ENCODE assay signal across 1 cellular context in genomic region chr20:38937000-38937399, GRCh38.
TF ChIP-seq lines count a peak whose summit lies in the region.

No MANE protein-coding gene starts in this region.

TF ChIP-seq in WTC11, 78 proteins besides CTCF, POLR2A, EP300 and RAD21 (continued from another document):
- TF ChIP-seq, protein P1, sequence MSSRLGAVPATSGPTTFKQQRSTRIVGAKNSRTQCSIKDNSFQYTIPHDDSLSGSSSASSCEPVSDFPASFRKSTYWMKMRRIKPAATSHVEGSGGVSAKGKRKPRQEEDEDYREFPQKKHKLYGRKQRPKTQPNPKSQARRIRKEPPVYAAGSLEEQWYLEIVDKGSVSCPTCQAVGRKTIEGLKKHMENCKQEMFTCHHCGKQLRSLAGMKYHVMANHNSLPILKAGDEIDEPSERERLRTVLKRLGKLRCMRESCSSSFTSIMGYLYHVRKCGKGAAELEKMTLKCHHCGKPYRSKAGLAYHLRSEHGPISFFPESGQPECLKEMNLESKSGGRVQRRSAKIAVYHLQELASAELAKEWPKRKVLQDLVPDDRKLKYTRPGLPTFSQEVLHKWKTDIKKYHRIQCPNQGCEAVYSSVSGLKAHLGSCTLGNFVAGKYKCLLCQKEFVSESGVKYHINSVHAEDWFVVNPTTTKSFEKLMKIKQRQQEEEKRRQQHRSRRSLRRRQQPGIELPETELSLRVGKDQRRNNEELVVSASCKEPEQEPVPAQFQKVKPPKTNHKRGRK (CRISPR knock-in tag; IDR thresholded peaks at IDR 0.05; ENCODE audit: borderline replicate concordance), result no peak
- no peak for TF ChIP-seq IRF1 (CRISPR knock-in tag; IDR thresholded peaks at IDR 0.05)
- TF ChIP-seq NFE2L1 (CRISPR knock-in tag; IDR thresholded peaks at IDR 0.05), result no peak
- TF ChIP-seq, protein P2, sequence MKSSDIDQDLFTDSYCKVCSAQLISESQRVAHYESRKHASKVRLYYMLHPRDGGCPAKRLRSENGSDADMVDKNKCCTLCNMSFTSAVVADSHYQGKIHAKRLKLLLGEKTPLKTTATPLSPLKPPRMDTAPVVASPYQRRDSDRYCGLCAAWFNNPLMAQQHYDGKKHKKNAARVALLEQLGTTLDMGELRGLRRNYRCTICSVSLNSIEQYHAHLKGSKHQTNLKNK (CRISPR knock-in tag; IDR thresholded peaks at IDR 0.05), result no peak
TF ChIP-seq in WTC11: peak in this region for 0.
